In genomic region chr20:19615629-19616028, GRCh38 we compare ENCODE assay signal across 35 cellular contexts.
DNase-seq lines count a peak whose midpoint lies in the region; ATAC-seq, FAIRE-seq and TF ChIP-seq lines count a peak whose summit lies in the region.
"Had no signal": no experiment of that assay in that cellular context is flagged by ENCODE, and none has a peak within 500 bp of the region (broad histone marks: within the 10 kb centered on the region; RNA-seq: fewer than 3 reads in every experiment).

No MANE protein-coding gene starts in this region.

- no peak for TF ChIP-seq RAD21 in HepG2 (CRISPR knock-in tag; IDR thresholded peaks at IDR 0.05)

- no peak for TF ChIP-seq CTCF in HepG2 (CRISPR knock-in tag; IDR thresholded peaks at IDR 0.05)
- no peak for TF ChIP-seq CTCF in right lobe of liver (IDR thresholded peaks at IDR 0.05)
- TF ChIP-seq CTCF in progenitor cell of endocrine pancreas (IDR thresholded peaks at IDR 0.05; ENCODE audit: unreplicated experiment), result no peak

- no peak overlapping the region for H3K27ac ChIP-seq in HepG2 (ENCODE audit: extremely low read length, insufficient read depth, low read length)
- H3K27ac ChIP-seq in right lobe of liver, result no peak overlapping the region
- H3K27ac ChIP-seq: 22Rv1; A549; BLaER1; BLaER1 treated with 17β-estradiol and CSF1 and Interleukin-3, amounts not matched to agents 10 nM and 100 nM; C4-2B had no signal

- no peaks in the 10 kb centered on the region for H3K27me3 Mint-ChIP-seq in activated CD4-positive, alpha-beta T cell treated with anti-CD3 and anti-CD28 coated beads, Interleukin-2, amount 10 ng/mL, durations not matched to agents 7 days and 5 days
- H3K27me3 Mint-ChIP-seq in progenitor cell of endocrine pancreas, result peaks cover 7% of the 10 kb centered on the region

- H3K4me3 ChIP-seq in HepG2 (replicated peaks in 1 of 3; ENCODE audit: insufficient read depth in 1 of 3, low read depth in 2 of 3, low read length in 3 of 3) (no peak overlapping the region), right lobe of liver (no peak overlapping the region)
- H3K4me3 ChIP-seq: A549; BLaER1; BLaER1 treated with 17β-estradiol and CSF1 and Interleukin-3, amounts not matched to agents 10 nM and 100 nM had no signal

- peaks cover 0 to 5% of the 10 kb centered on the region in 2 experiments; a peak in 1 of 5 replicates for H3K27me3 ChIP-seq in HepG2 (ENCODE audit: control insufficient read depth in 1 of 2, insufficient read depth in 2 of 2, low read length in 2 of 2)
- no peaks in the 10 kb centered on the region for H3K27me3 ChIP-seq in right lobe of liver
- H3K27me3 ChIP-seq: BE2C; BLaER1; BLaER1 treated with 17β-estradiol and CSF1 and Interleukin-3, amounts not matched to agents 10 nM and 100 nM had no signal

- peak overlapping the region; percentile 6 for H3K27ac Mint-ChIP-seq in activated CD4-positive, alpha-beta T cell treated with anti-CD3 and anti-CD28 coated beads, Interleukin-2, amount 10 ng/mL, durations not matched to agents 7 days and 5 days
- peak overlapping the region; percentile 40 for H3K27ac Mint-ChIP-seq in progenitor cell of endocrine pancreas
- H3K27ac Mint-ChIP-seq: B cell; CD14-positive monocyte; CD4-positive, alpha-beta memory T cell; CD4-positive, alpha-beta T cell; CD4-positive, CD25-positive, alpha-beta regulatory T cell; CD8-positive, alpha-beta memory T cell; CD8-positive, alpha-beta T cell had no signal

- H3K9me3 ChIP-seq in HepG2 (ENCODE audit: low read length) (peaks cover 15% of the 10 kb centered on the region), right lobe of liver (no peaks in the 10 kb centered on the region)
- H3K9me3 ChIP-seq: A549; BE2C; BLaER1; BLaER1 treated with 17β-estradiol and CSF1 and Interleukin-3, amounts not matched to agents 10 nM and 100 nM; Caco-2 had no signal

- no peak overlapping the region for H2AFZ ChIP-seq in HepG2 (ENCODE audit: low read length)

- H4K20me1 ChIP-seq in HepG2 (ENCODE audit: insufficient read depth, low read length), result no peaks in the 10 kb centered on the region
- H4K20me1 ChIP-seq: BLaER1; BLaER1 treated with 17β-estradiol and CSF1 and Interleukin-3, amounts not matched to agents 10 nM and 100 nM had no signal

- TF ChIP-seq POLR2A in HepG2 (IDR thresholded peaks at IDR 0.05; ENCODE audit: insufficient read depth in 1 of 2, low read depth in 2 of 2, low read length in 2 of 2) (no peak), right lobe of liver (IDR thresholded peaks at IDR 0.05) (no peak)

- in situ Hi-C loops in HepG2 (cut with HindIII; ENCODE audit: extremely low pct_ligation_motif_present, low pct_unique_long_range_greater_than_20kb), result no loop called here

- H3K9me3 Mint-ChIP-seq in activated CD4-positive, alpha-beta T cell treated with anti-CD3 and anti-CD28 coated beads, Interleukin-2, amount 10 ng/mL, durations not matched to agents 7 days and 5 days, result no peaks in the 10 kb centered on the region
- no peaks in the 10 kb centered on the region for H3K9me3 Mint-ChIP-seq in progenitor cell of endocrine pancreas (ENCODE audit: low read depth)
- H3K9me3 Mint-ChIP-seq: CD4-positive, alpha-beta memory T cell; CD4-positive, alpha-beta T cell; CD8-positive, alpha-beta T cell had no signal

- H3K4me3 Mint-ChIP-seq in activated CD4-positive, alpha-beta T cell treated with anti-CD3 and anti-CD28 coated beads, Interleukin-2, amount 10 ng/mL, durations not matched to agents 7 days and 5 days, result no peak overlapping the region
- H3K4me3 Mint-ChIP-seq in progenitor cell of endocrine pancreas (ENCODE audit: low read depth), result no peak overlapping the region
- H3K4me3 Mint-ChIP-seq: B cell; CD14-positive monocyte; CD4-positive, alpha-beta memory T cell; CD4-positive, alpha-beta T cell; CD4-positive, CD25-positive, alpha-beta regulatory T cell; CD8-positive, alpha-beta memory T cell; CD8-positive, alpha-beta T cell had no signal

- no TSS peak for BruUV-seq in HepG2 (replicated peaks; lab: Mats Ljungman, UMichigan)

- DNase-seq in activated CD4-positive, alpha-beta T cell treated with anti-CD3 and anti-CD28 coated beads, Interleukin-2, amount 10 ng/mL, durations not matched to agents 7 days and 5 days, result no peak
- DNase-seq in activated CD4-positive, alpha-beta T cell treated with anti-CD3 and anti-CD28 coated beads, Interleukin-2, amount 50 U/mL, for 1 hour, result no peak
- no peak for DNase-seq in HepG2 (ENCODE audit: low spot score)
- DNase-seq in right lobe of liver, result no peak
- DNase-seq in progenitor cell of endocrine pancreas (ENCODE audit: low spot score, unreplicated experiment), result no peak
- DNase-seq: 8988T; ACHN; AML-193; BE2C; C1 segment of cervical spinal cord; Caco-2; Calu3; CD4-positive, alpha-beta memory T cell; CD4-positive, alpha-beta T cell; CD4-positive, CD25-positive, alpha-beta regulatory T cell; CD8-positive, alpha-beta memory T cell; CD8-positive, alpha-beta T cell; COR-L47; DMS 273 treated with DMSO at 0.1 percent for 48 hours; DMS153; DMS53; DMS79; DMS79 treated with DMSO at 0.1 percent for 48 hours; DND-41; EL had no signal

- no peak for FAIRE-seq in HepG2 (lab: Jason Lieb, UNC)
- FAIRE-seq: A204.1, A549, D721Med had no signal

- H3K4me2 ChIP-seq in HepG2 (ENCODE audit: low read depth, low read length), result no peak overlapping the region
- H3K4me2 ChIP-seq: A549; BLaER1; BLaER1 treated with 17β-estradiol and CSF1 and Interleukin-3, amounts not matched to agents 10 nM and 100 nM had no signal

- no peaks in the 10 kb centered on the region for H3K4me1 Mint-ChIP-seq in activated CD4-positive, alpha-beta T cell treated with anti-CD3 and anti-CD28 coated beads, Interleukin-2, amount 10 ng/mL, durations not matched to agents 7 days and 5 days
- H3K4me1 Mint-ChIP-seq in progenitor cell of endocrine pancreas (ENCODE audit: low read depth), result peaks cover 27% of the 10 kb centered on the region
- H3K4me1 Mint-ChIP-seq: B cell; CD4-positive, alpha-beta memory T cell; CD4-positive, CD25-positive, alpha-beta regulatory T cell; CD8-positive, alpha-beta memory T cell had no signal

- ATAC-seq in HepG2 (no peak), right lobe of liver (no peak), GM18511 (IDR thresholded peaks at IDR 0.05; ENCODE audit: unreplicated experiment) (no peak)
- ATAC-seq: A549; CD8-positive, alpha-beta T cell had no signal

- no peak for TF ChIP-seq EP300 in HepG2 (IDR thresholded peaks at IDR 0.05; ENCODE audit: low read depth in 2 of 2, low read length in 2 of 2)
- no peak for TF ChIP-seq EP300 in HepG2 (CRISPR knock-in tag; IDR thresholded peaks at IDR 0.05; ENCODE audit: borderline replicate concordance)

- H3K4me1 ChIP-seq in HepG2 (ENCODE audit: insufficient read depth, low read length), result peaks cover 80% of the 10 kb centered on the region
- no peaks in the 10 kb centered on the region for H3K4me1 ChIP-seq in right lobe of liver
- H3K4me1 ChIP-seq: A549, BE2C had no signal

- POLR2A ChIA-PET in activated CD4-positive, alpha-beta T cell treated with anti-CD3 and anti-CD28 coated beads, Interleukin-2, amount 10 ng/mL, durations not matched to agents 7 days and 5 days (lab: Charles Lee), result no interaction called here
- POLR2A ChIA-PET in HepG2 (lab: Yijun Ruan, JAX), result no interaction called here

- no peak overlapping the region for H3K9ac ChIP-seq in HepG2 (ENCODE audit: insufficient read depth, low read depth, low read length)
- H3K9ac ChIP-seq: BLaER1; BLaER1 treated with 17β-estradiol and CSF1 and Interleukin-3, amounts not matched to agents 10 nM and 100 nM had no signal

- intact Hi-C loops in HepG2 (cut with micrococcal nuclease; ENCODE audit: unreplicated experiment) (no loop called here), right lobe of liver (cut with DNase I) (no loop called here)

- H3K79me2 ChIP-seq in HepG2 (ENCODE audit: insufficient read depth, low read length), result no peaks in the 10 kb centered on the region

- CTCF ChIA-PET in activated CD4-positive, alpha-beta T cell treated with anti-CD3 and anti-CD28 coated beads, Interleukin-2, amount 10 ng/mL, durations not matched to agents 7 days and 5 days (lab: Charles Lee), result no interaction called here
- CTCF ChIA-PET in HepG2 (lab: Yijun Ruan, JAX; ENCODE audit: low intra/inter-chr PET ratio, low total read pairs), result no interaction called here

- no peaks in the 10 kb centered on the region for H3K36me3 ChIP-seq in HepG2 (replicated peaks in 1 of 2; ENCODE audit: control insufficient read depth in 1 of 2, insufficient read depth in 2 of 2, low read length in 2 of 2)
- no peaks in the 10 kb centered on the region for H3K36me3 ChIP-seq in right lobe of liver
- H3K36me3 ChIP-seq: BE2C; BLaER1; BLaER1 treated with 17β-estradiol and CSF1 and Interleukin-3, amounts not matched to agents 10 nM and 100 nM had no signal

- H3K36me3 Mint-ChIP-seq in activated CD4-positive, alpha-beta T cell treated with anti-CD3 and anti-CD28 coated beads, Interleukin-2, amount 10 ng/mL, durations not matched to agents 7 days and 5 days (ENCODE audit: low read depth), result no peaks in the 10 kb centered on the region
- H3K36me3 Mint-ChIP-seq in progenitor cell of endocrine pancreas (ENCODE audit: insufficient read depth), result no peaks in the 10 kb centered on the region
- H3K36me3 Mint-ChIP-seq: CD14-positive monocyte; CD4-positive, alpha-beta memory T cell; CD4-positive, CD25-positive, alpha-beta regulatory T cell; CD8-positive, alpha-beta memory T cell; CD8-positive, alpha-beta T cell had no signal

TF ChIP-seq in HepG2, 621 proteins besides CTCF, POLR2A, EP300 and RAD21:
- TF ChIP-seq HNF4A (CRISPR knock-in tag; IDR thresholded peaks at IDR 0.05) (peak; percentile 54), ZNF775 (CRISPR knock-in tag; IDR thresholded peaks at IDR 0.05; ENCODE audit: borderline replicate concordance) (no peak), SNAPC5 (CRISPR knock-in tag; IDR thresholded peaks at IDR 0.05; ENCODE audit: borderline replicate concordance) (no peak), HNF4G (IDR thresholded peaks at IDR 0.05; ENCODE audit: borderline replicate concordance, low read depth, low read length) (0 out of 2 replicates have a peak, but pooled peaks have one; percentile 26), HNF4G (CRISPR knock-in tag; IDR thresholded peaks at IDR 0.05; ENCODE audit: borderline replicate concordance, low read depth) (no peak), ZNF7 (CRISPR knock-in tag; IDR thresholded peaks at IDR 0.05) (peak; percentile 77), ZSCAN20 (CRISPR knock-in tag; IDR thresholded peaks at IDR 0.05; ENCODE audit: borderline replicate concordance) (no peak), SOX6 (IDR thresholded peaks at IDR 0.05) (no peak), SOX6 (CRISPR knock-in tag; IDR thresholded peaks at IDR 0.05) (no peak)
